Comparison of ENCODE assay signal across 8 cellular contexts in the genomic region with DNA sequence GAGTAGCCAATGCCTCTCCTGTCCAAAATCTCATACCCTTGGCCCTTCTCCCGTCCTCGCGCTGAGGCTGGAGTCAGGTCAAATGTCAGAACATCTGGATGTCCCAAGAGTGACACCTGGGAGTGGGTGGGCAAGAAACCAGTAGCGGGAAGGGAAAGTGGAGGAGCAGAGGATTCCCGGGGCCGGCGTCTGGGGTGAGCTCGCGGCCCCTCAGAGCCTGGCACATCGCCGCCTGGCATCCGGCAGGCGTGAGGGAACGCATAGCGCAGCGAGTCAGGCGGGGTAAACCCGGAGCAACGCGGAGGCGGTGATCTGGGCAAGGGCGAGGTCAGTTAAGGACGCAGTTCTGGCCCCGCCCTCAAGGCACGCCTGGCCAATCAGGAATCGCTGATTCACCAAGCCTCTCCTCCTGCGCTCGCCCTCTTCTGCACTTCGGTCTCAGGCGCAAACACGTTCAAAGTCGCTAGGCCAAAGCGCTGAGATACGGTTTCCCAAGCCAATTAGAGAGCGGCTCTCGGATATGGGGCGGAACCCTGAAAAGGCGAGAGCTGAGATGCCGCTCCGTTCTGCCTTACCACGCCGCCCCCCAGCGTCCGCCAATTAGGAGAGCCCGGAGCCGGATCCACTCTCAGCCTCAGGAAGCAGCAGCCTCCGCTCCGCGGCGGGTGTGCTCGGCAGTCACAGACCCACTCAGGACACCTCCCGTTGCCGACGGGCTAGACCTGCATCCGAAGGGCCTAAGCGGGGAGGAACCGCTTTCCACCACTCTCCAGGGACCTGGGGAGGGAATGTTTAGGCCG. TPM values are rescaled to one million over a fixed set of nuclear protein-coding genes. Genes with fewer than 3 reads are reported as not detected.
A peak's percentile ranks its signal among the peaks of the same experiment; 100 is the strongest.
DNase-seq lines count a peak whose midpoint lies in the region; ATAC-seq, FAIRE-seq and TF ChIP-seq lines count a peak whose summit lies in the region.

No MANE protein-coding gene starts in this region.

- peaks cover 3% of the 10 kb centered on the region for H3K36me3 ChIP-seq in OCI-LY3 (replicated peaks; ENCODE audit: low read depth, low read length)

- no peaks in the 10 kb centered on the region; the same call in 1 of the 2 replicates for H3K79me2 ChIP-seq in OCI-LY3 (ENCODE audit: low read length)

- H3K9me3 ChIP-seq in OCI-LY3 (ENCODE audit: insufficient read depth, low read length) (no peaks in the 10 kb centered on the region), mononuclear cell (ENCODE audit: low read depth, low read length) (no peaks in the 10 kb centered on the region)

- H3K4me3 ChIP-seq in OCI-LY3 (ENCODE audit: low read length) (peak overlapping the region; percentile 99), epithelial cell of esophagus (ENCODE audit: low read length) (peak overlapping the region; percentile 77), mononuclear cell (ENCODE audit: low read length) (peak overlapping the region; percentile 44)

- H3K27me3 ChIP-seq in OCI-LY3 (ENCODE audit: low read depth, low read length) (no peaks in the 10 kb centered on the region), mononuclear cell (ENCODE audit: insufficient read depth, low read length) (no peaks in the 10 kb centered on the region)

- H4K20me1 ChIP-seq in OCI-LY3 (ENCODE audit: insufficient read depth, low read length), result no peaks in the 10 kb centered on the region

- peak; percentile 80 for ATAC-seq in GM21515 (IDR thresholded peaks at IDR 0.05; ENCODE audit: unreplicated experiment)

- FAIRE-seq in D721Med (lab: Jason Lieb, UNC), result peak; percentile 51

- H3K27ac ChIP-seq in OCI-LY3 (ENCODE audit: low read length), result peak overlapping the region; percentile 72

- H3K9ac ChIP-seq in OCI-LY3 (ENCODE audit: low read length), result peak overlapping the region; percentile 96

- TF ChIP-seq CTCF in D721Med (IDR thresholded peaks at IDR 0.05; ENCODE audit: insufficient read depth, missing control alignments), result peak; percentile 12
- 0 out of 2 replicates have a peak, but pooled peaks have one; percentile 11 for TF ChIP-seq CTCF in OCI-LY3 (IDR thresholded peaks at IDR 0.05; ENCODE audit: low read depth, low read length)
- peak; percentile 16 for TF ChIP-seq CTCF in epithelial cell of esophagus (IDR thresholded peaks at IDR 0.05; ENCODE audit: insufficient read depth, low read depth, low read length, missing control alignments)

- peaks cover 7% of the 10 kb centered on the region for H3K4me1 ChIP-seq in OCI-LY3 (ENCODE audit: low read length)
- peaks cover 28% of the 10 kb centered on the region for H3K4me1 ChIP-seq in mononuclear cell (ENCODE audit: insufficient read depth, low read length)

- DNase-seq in D721Med (ENCODE audit: insufficient read length, low spot score) (peak; percentile 61), HuH-7 (ENCODE audit: low spot score) (peak; percentile 70), activated T-cell treated with anti-CD3 and anti-CD28 coated beads for 4 hours (peak; percentile 85), epithelial cell of esophagus (ENCODE audit: low read depth) (peak; percentile 100)
- DNase-seq in stimulated activated CD8-positive, alpha-beta memory T cell treated with anti-CD3 and anti-CD28 coated beads, Interleukin-4, amount 100 ng/mL, for 1 hour (ENCODE audit: low read depth in 2 of 2, low spot score in 1 of 2), result peak; percentile 84 to 87

- peak overlapping the region; percentile 83 for H2AFZ ChIP-seq in OCI-LY3 (ENCODE audit: low read depth, low read length)

- peak overlapping the region; percentile 99 for H3K4me2 ChIP-seq in OCI-LY3 (ENCODE audit: low read length)

RNA-seq across cellular contexts. Expression of a gene that starts 22.5 kb away (rescaled TPM):
- total RNA-seq in mononuclear cell, result 27.8 TPM

RNA-seq across cellular contexts. Expression of a gene that starts 22.7 kb away (rescaled TPM):
- total RNA-seq in mononuclear cell, result 4,638 TPM

RNA-seq across cellular contexts. Expression of a gene that starts 27.8 kb away (rescaled TPM):
- total RNA-seq in mononuclear cell, result 11.1 TPM

RNA-seq across cellular contexts. Expression of a gene that starts 39.9 kb away (rescaled TPM):
- total RNA-seq in mononuclear cell, result 19.4 TPM

RNA-seq across cellular contexts. Expression of a gene that starts 40.3 kb away (rescaled TPM):
- total RNA-seq in mononuclear cell, result 11.1 TPM

Comparison
In these comparisons a context has a peak if more than half of its experiments do, and no peak if none do; other contexts are left out.
1. Peak in every context shown above with its lines: DNase-seq, ATAC-seq, H3K4me3 ChIP-seq and H3K27ac ChIP-seq.
2. H3K4me3 ChIP-seq: peak in every context shown above with its lines; median percentile 99 in OCI-LY3; 77 in epithelial cell of esophagus; 44 in mononuclear cell.